ENCODE assay signal across 33 cellular contexts in genomic region chr7:39240864-39241263, GRCh38.
"Had no signal": no experiment of that assay in that cellular context is flagged by ENCODE, and none has a peak within 500 bp of the region (broad histone marks: within the 10 kb centered on the region; RNA-seq: fewer than 3 reads in every experiment).

No MANE protein-coding gene starts in this region.

- H3K27ac ChIP-seq: ascending aorta, brain microvascular endothelial cell, heart right ventricle, pancreas, prostate gland, suprapubic skin, tibial artery, upper lobe of right lung, WERI-Rb-1 had no signal

- H3K36me3 ChIP-seq: ascending aorta, brain microvascular endothelial cell, heart right ventricle, pancreas, prostate gland, suprapubic skin, tibial artery, upper lobe of right lung, WERI-Rb-1 had no signal

- H3K9me3 ChIP-seq: ascending aorta, pancreas, prostate gland, suprapubic skin, upper lobe of right lung had no signal

- H3K9me3 Mint-ChIP-seq: activated CD4-positive, alpha-beta T cell treated with anti-CD3 and anti-CD28 coated beads, Interleukin-2, amount 10 ng/mL, durations not matched to agents 24 days and 14 days; activated naive CD4-positive, alpha-beta T cell treated with anti-CD3 and anti-CD28 coated beads for 36 hours; activated T-helper 1 cell treated with anti-CD3 and anti-CD28 coated beads, Interleukin-12 subunit alpha, Interleukin-12 subunit beta, Interleukin-2, Interleukin-4 antibody, amounts not matched to agents 30 ng/mL and 10 ng/mL and 1 ng/mL, durations not matched to agents 14 hours and 24 hours and 36 hours; effector memory CD8-positive, alpha-beta T cell; T-helper 1 cell treated with Interleukin-12 subunit alpha and Interleukin-12 subunit beta and Interleukin-4 antibody, amounts not matched to agents 30 μg/mL and 1 μg/mL, for 36 hours had no signal

- H3K27me3 ChIP-seq: ascending aorta, brain microvascular endothelial cell, pancreas, suprapubic skin, tibial artery, upper lobe of right lung had no signal

- ATAC-seq: activated CD4-positive, CD25-positive, alpha-beta regulatory T cell treated with anti-CD3 and anti-CD28 coated beads, Interleukin-2, amount 50 U/mL, for 24 hours; effector memory CD8-positive, alpha-beta T cell; esophagus mucosa; heart right ventricle; left cardiac atrium; naive thymus-derived CD8-positive, alpha-beta T cell; pancreas; stimulated activated naive B cell treated with anti-CD40 and anti-IgM and Interleukin-4, amounts not matched to agents 10 μg/mL and 1 μg/mL and 100 μg/mL, for 72 hours; upper lobe of right lung had no signal

- H3K27ac Mint-ChIP-seq: activated CD4-positive, alpha-beta memory T cell treated with anti-CD3 and anti-CD28 coated beads for 36 hours; activated CD4-positive, alpha-beta T cell treated with anti-CD3 and anti-CD28 coated beads, Interleukin-2, amount 10 ng/mL, durations not matched to agents 24 days and 14 days; activated naive CD4-positive, alpha-beta T cell treated with anti-CD3 and anti-CD28 coated beads for 36 hours; activated naive CD8-positive, alpha-beta T cell treated with anti-CD3 and anti-CD28 coated beads for 36 hours; activated T-helper 1 cell treated with anti-CD3 and anti-CD28 coated beads, Interleukin-12 subunit alpha, Interleukin-12 subunit beta, Interleukin-2, Interleukin-4 antibody, amounts not matched to agents 30 ng/mL and 10 ng/mL and 1 ng/mL, durations not matched to agents 14 hours and 24 hours and 36 hours; effector memory CD8-positive, alpha-beta T cell; naive thymus-derived CD8-positive, alpha-beta T cell; stimulated activated naive B cell treated with anti-CD40 and anti-IgM and Interleukin-4, amounts not matched to agents 10 μg/mL and 1 μg/mL and 100 μg/mL, for 72 hours; T-helper 1 cell treated with Interleukin-12 subunit alpha and Interleukin-12 subunit beta and Interleukin-4 antibody, amounts not matched to agents 30 μg/mL and 1 μg/mL, for 36 hours had no signal

- DNase-seq: activated CD4-positive, alpha-beta memory T cell treated with anti-CD3 and anti-CD28 coated beads for 36 hours; activated CD4-positive, alpha-beta T cell treated with anti-CD3 and anti-CD28 coated beads, Interleukin-2, amount 10 ng/mL, durations not matched to agents 24 days and 14 days; activated CD8-positive, alpha-beta memory T cell treated with anti-CD3 and anti-CD28 coated beads, Interleukin-2, amount 50 U/mL, for 4 hours; activated effector memory CD4-positive, alpha-beta T cell treated with anti-CD3 and anti-CD28 coated beads, Interleukin-2, amount 50 U/mL, for 16 hours; activated naive CD4-positive, alpha-beta T cell treated with anti-CD3 and anti-CD28 coated beads for 36 hours; activated naive CD8-positive, alpha-beta T cell treated with anti-CD3 and anti-CD28 coated beads for 36 hours; activated T-cell treated with anti-CD3 and anti-CD28 coated beads, Interleukin-2, amount 50 U/mL, for 1 hour; brain microvascular endothelial cell; caudate nucleus; cortex of kidney; effector memory CD8-positive, alpha-beta T cell; foreskin fibroblast; heart right ventricle; left cardiac atrium; midbrain; naive thymus-derived CD8-positive, alpha-beta T cell; nucleus accumbens; pancreas; stimulated activated CD4-positive, alpha-beta T cell treated with anti-CD3 and anti-CD28 coated beads, Interleukin-15, amount 100 ng/mL, for 24 hours; stimulated activated CD4-positive, alpha-beta T cell treated with anti-CD3 and anti-CD28 coated beads, Interleukin-2, amount 100 ng/mL, for 24 hours; stimulated activated naive B cell treated with anti-CD40 and anti-IgM and Interleukin-4, amounts not matched to agents 10 μg/mL and 1 μg/mL and 100 μg/mL, for 72 hours; T-helper 9 cell; tibial artery; upper lobe of right lung; WERI-Rb-1 had no signal

- H3K4me3 Mint-ChIP-seq: activated CD4-positive, alpha-beta memory T cell treated with anti-CD3 and anti-CD28 coated beads for 36 hours; activated CD4-positive, alpha-beta T cell treated with anti-CD3 and anti-CD28 coated beads, Interleukin-2, amount 10 ng/mL, durations not matched to agents 24 days and 14 days; activated naive CD4-positive, alpha-beta T cell treated with anti-CD3 and anti-CD28 coated beads for 36 hours; activated naive CD8-positive, alpha-beta T cell treated with anti-CD3 and anti-CD28 coated beads for 36 hours; activated T-helper 1 cell treated with anti-CD3 and anti-CD28 coated beads, Interleukin-12 subunit alpha, Interleukin-12 subunit beta, Interleukin-2, Interleukin-4 antibody, amounts not matched to agents 30 ng/mL and 10 ng/mL and 1 ng/mL, durations not matched to agents 14 hours and 24 hours and 36 hours; effector memory CD8-positive, alpha-beta T cell; naive thymus-derived CD8-positive, alpha-beta T cell; neural crest cell; stimulated activated naive B cell treated with anti-CD40 and anti-IgM and Interleukin-4, amounts not matched to agents 10 μg/mL and 1 μg/mL and 100 μg/mL, for 72 hours; T-helper 1 cell treated with Interleukin-12 subunit alpha and Interleukin-12 subunit beta and Interleukin-4 antibody, amounts not matched to agents 30 μg/mL and 1 μg/mL, for 36 hours had no signal

- H3K4me1 ChIP-seq: ascending aorta, heart right ventricle, pancreas, prostate gland, suprapubic skin, tibial artery, upper lobe of right lung had no signal

- H3K36me3 Mint-ChIP-seq: activated CD4-positive, alpha-beta memory T cell treated with anti-CD3 and anti-CD28 coated beads for 36 hours; activated naive CD8-positive, alpha-beta T cell treated with anti-CD3 and anti-CD28 coated beads for 36 hours; naive thymus-derived CD8-positive, alpha-beta T cell; stimulated activated naive B cell treated with anti-CD40 and anti-IgM and Interleukin-4, amounts not matched to agents 10 μg/mL and 1 μg/mL and 100 μg/mL, for 72 hours had no signal

- H3K4me3 ChIP-seq: ascending aorta, heart right ventricle, pancreas, prostate gland, suprapubic skin, tibial artery, upper lobe of right lung had no signal

- H3K27me3 Mint-ChIP-seq: activated CD4-positive, alpha-beta memory T cell treated with anti-CD3 and anti-CD28 coated beads for 36 hours; activated CD4-positive, alpha-beta T cell treated with anti-CD3 and anti-CD28 coated beads, Interleukin-2, amount 10 ng/mL, durations not matched to agents 24 days and 14 days; activated naive CD8-positive, alpha-beta T cell treated with anti-CD3 and anti-CD28 coated beads for 36 hours had no signal

- H3K4me1 Mint-ChIP-seq: activated CD4-positive, alpha-beta T cell treated with anti-CD3 and anti-CD28 coated beads, Interleukin-2, amount 10 ng/mL, durations not matched to agents 24 days and 14 days; activated naive CD8-positive, alpha-beta T cell treated with anti-CD3 and anti-CD28 coated beads for 36 hours; naive thymus-derived CD8-positive, alpha-beta T cell; neural crest cell; stimulated activated naive B cell treated with anti-CD40 and anti-IgM and Interleukin-4, amounts not matched to agents 10 μg/mL and 1 μg/mL and 100 μg/mL, for 72 hours had no signal
